In the genomic region with DNA sequence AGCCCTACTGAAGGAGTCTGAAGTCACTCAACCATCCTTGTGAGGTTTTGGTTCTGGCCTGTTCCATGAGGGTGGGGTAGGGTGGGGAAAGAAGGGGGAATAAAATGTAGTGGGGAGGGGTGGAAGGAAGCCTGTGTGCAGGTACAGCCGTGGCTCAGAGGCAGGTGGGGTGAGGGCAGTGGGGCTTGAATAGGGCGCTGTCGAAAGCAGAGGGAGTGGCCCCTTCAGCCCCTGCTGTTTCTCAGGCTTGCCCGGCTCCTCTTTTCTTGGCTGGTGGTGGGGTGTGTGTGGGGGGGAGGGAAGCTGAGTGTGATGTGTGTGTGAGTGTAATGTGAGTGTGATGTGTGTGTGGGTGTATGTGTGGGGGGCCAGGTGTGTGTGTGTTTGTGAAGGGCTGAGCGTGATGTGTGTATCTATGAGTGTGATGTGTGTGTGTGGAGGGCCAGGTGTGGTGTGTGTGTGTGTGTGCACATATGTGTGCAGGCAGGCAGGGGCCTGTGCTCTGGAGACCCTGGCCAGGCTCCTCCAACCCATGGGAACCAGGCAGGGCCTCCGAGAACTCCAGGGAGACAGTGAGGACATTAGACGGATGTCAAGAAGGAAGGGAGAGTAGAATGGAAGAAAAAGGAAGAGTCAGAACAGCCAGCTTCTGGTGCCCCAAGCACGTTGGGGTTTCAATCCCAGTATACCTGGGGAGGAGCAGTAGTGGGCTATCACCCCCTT, we compare ENCODE assay signal across 14 cellular contexts. TPM values are rescaled to one million over a fixed set of nuclear protein-coding genes. Genes with fewer than 3 reads are reported as not detected.
A peak's percentile ranks its signal among the peaks of the same experiment; 100 is the strongest.
DNase-seq lines count a peak whose midpoint lies in the region; ATAC-seq and TF ChIP-seq lines count a peak whose summit lies in the region.
"Had no signal": no experiment of that assay in that cellular context is flagged by ENCODE, and none has a peak within 500 bp of the region (broad histone marks: within the 10 kb centered on the region; RNA-seq: fewer than 3 reads in every experiment).

No MANE protein-coding gene starts in this region.

- no peaks in the 10 kb centered on the region for H3K36me3 Mint-ChIP-seq in CD8-positive, alpha-beta memory T cell
- H3K36me3 Mint-ChIP-seq in endodermal cell (ENCODE audit: low read depth) (peaks cover 5% of the 10 kb centered on the region), progenitor cell of endocrine pancreas (ENCODE audit: insufficient read depth) (no peaks in the 10 kb centered on the region)

- peak overlapping the region; percentile 29 for H3K9ac ChIP-seq in NT2/D1 (ENCODE audit: insufficient read length, low read depth)
- H3K9ac ChIP-seq in endodermal cell (ENCODE audit: extremely low read depth, low read length, poor library complexity, severe bottlenecking), result no peak overlapping the region

- no peak for TF ChIP-seq CTCF in endodermal cell (conservative IDR thresholded peaks at IDR 0.05)
- no peak for TF ChIP-seq CTCF in progenitor cell of endocrine pancreas (IDR thresholded peaks at IDR 0.05; ENCODE audit: unreplicated experiment)

- no peaks in the 10 kb centered on the region for H3K4me1 ChIP-seq in CD8-positive, alpha-beta memory T cell (ENCODE audit: insufficient read depth, low read length)
- peaks cover 39% of the 10 kb centered on the region for H3K4me1 ChIP-seq in NT2/D1 (ENCODE audit: insufficient read depth, insufficient read length)
- H3K4me1 ChIP-seq in endodermal cell (ENCODE audit: control insufficient read depth, insufficient read depth, low read length), result peaks cover 40% of the 10 kb centered on the region

- peaks cover 22 to 26% (median 22%) of the 10 kb centered on the region in 3 donors for H3K4me1 Mint-ChIP-seq in CD8-positive, alpha-beta memory T cell
- H3K4me1 Mint-ChIP-seq in endodermal cell (peaks cover 61% of the 10 kb centered on the region), progenitor cell of endocrine pancreas (ENCODE audit: low read depth) (peaks cover 70% of the 10 kb centered on the region)
- H3K4me1 Mint-ChIP-seq: activated CD4-positive, alpha-beta T cell treated with anti-CD3 and anti-CD28 coated beads, Interleukin-2, amount 10 ng/mL, durations not matched to agents 24 days and 14 days had no signal

- DNase-seq in CD8-positive, alpha-beta memory T cell, result no peak
- DNase-seq in NT2/D1 (ENCODE audit: low read depth, low spot score), result no peak
- no peak for DNase-seq in endodermal cell
- DNase-seq in progenitor cell of endocrine pancreas (ENCODE audit: low spot score, unreplicated experiment), result no peak
- DNase-seq in putamen (ENCODE audit: low spot score), result no peak
- no peak for DNase-seq in Right ventricle myocardium superior
- DNase-seq: activated CD4-positive, alpha-beta T cell treated with anti-CD3 and anti-CD28 coated beads, Interleukin-2, amount 10 ng/mL, durations not matched to agents 24 days and 14 days; KG1; NCI-H1436 treated with DMSO at 0.1 percent for 48 hours; NCI-H524 treated with DMSO at 0.1 percent for 48 hours; nucleus accumbens; stimulated activated CD4-positive, alpha-beta T cell treated with anti-CD3 and anti-CD28 coated beads, Interleukin-12 subunit alpha, Interleukin-12 subunit beta, amount 100 ng/mL, for 4 hours had no signal

- intact Hi-C loops in Right ventricle myocardium superior (cut with DNase I), result no loop called here

- no peaks in the 10 kb centered on the region for H3K36me3 ChIP-seq in CD8-positive, alpha-beta memory T cell (ENCODE audit: insufficient read depth, low read length)
- H3K36me3 ChIP-seq in NT2/D1 (ENCODE audit: insufficient read depth, insufficient read length, low read length) (peaks cover 4% of the 10 kb centered on the region), endodermal cell (ENCODE audit: control insufficient read depth, insufficient read depth, low read length) (no peaks in the 10 kb centered on the region)

- POLR2A ChIA-PET in CD8-positive, alpha-beta memory T cell (lab: Charles Lee), result no interaction called here

- H3K27me3 Mint-ChIP-seq in CD8-positive, alpha-beta memory T cell, result peaks cover 8 to 19% of the 10 kb centered on the region in 2 donors
- H3K27me3 Mint-ChIP-seq in endodermal cell (ENCODE audit: insufficient read depth), result no peaks in the 10 kb centered on the region
- H3K27me3 Mint-ChIP-seq in progenitor cell of endocrine pancreas, result no peaks in the 10 kb centered on the region

- no peak overlapping the region for H3K4me3 Mint-ChIP-seq in CD8-positive, alpha-beta memory T cell
- peak overlapping the region; percentile 43 for H3K4me3 Mint-ChIP-seq in endodermal cell
- peak overlapping the region; percentile 47 for H3K4me3 Mint-ChIP-seq in progenitor cell of endocrine pancreas (ENCODE audit: low read depth)
- H3K4me3 Mint-ChIP-seq: activated CD4-positive, alpha-beta T cell treated with anti-CD3 and anti-CD28 coated beads, Interleukin-2, amount 10 ng/mL, durations not matched to agents 24 days and 14 days had no signal

- no peak overlapping the region for H3K27ac ChIP-seq in CD8-positive, alpha-beta memory T cell (ENCODE audit: low read depth, low read length)
- no peak overlapping the region for H3K27ac ChIP-seq in endodermal cell (ENCODE audit: low read depth, low read length)

- 85 to 93% methylated on average over 4 to 8 of the region's 8 CpGs for WGBS in endodermal cell (ENCODE audit: insufficient coverage in 1 of 2, insufficient read length in 1 of 2), 2 experiments

- peak overlapping the region in 5 of 8 donors; percentile 26 to 86 (median 57) for H3K27ac Mint-ChIP-seq in CD8-positive, alpha-beta memory T cell
- H3K27ac Mint-ChIP-seq in endodermal cell, result peak overlapping the region; percentile 95
- H3K27ac Mint-ChIP-seq in progenitor cell of endocrine pancreas, result peak overlapping the region; percentile 99
- H3K27ac Mint-ChIP-seq: activated CD4-positive, alpha-beta T cell treated with anti-CD3 and anti-CD28 coated beads, Interleukin-2, amount 10 ng/mL, durations not matched to agents 24 days and 14 days had no signal

- CTCF ChIA-PET in CD8-positive, alpha-beta memory T cell (lab: Charles Lee), result no interaction called here

- no peak for ATAC-seq in HG02938 (IDR thresholded peaks at IDR 0.05; ENCODE audit: unreplicated experiment)
- ATAC-seq in GM19035 (IDR thresholded peaks at IDR 0.05; ENCODE audit: unreplicated experiment), result no peak
- no peak for ATAC-seq in Right ventricle myocardium superior (ENCODE audit: poor library complexity)

- H3K4me3 ChIP-seq in CD8-positive, alpha-beta memory T cell (ENCODE audit: low read length), result no peak overlapping the region
- H3K4me3 ChIP-seq in NT2/D1 (ENCODE audit: insufficient read length, low read depth) (no peak overlapping the region), endodermal cell (ENCODE audit: low read length) (no peak overlapping the region)

- no peaks in the 10 kb centered on the region for H3K27me3 ChIP-seq in CD8-positive, alpha-beta memory T cell (ENCODE audit: insufficient read depth, low read length, poor library complexity, severe bottlenecking)
- H3K27me3 ChIP-seq in NT2/D1 (ENCODE audit: insufficient read depth, insufficient read length) (no peaks in the 10 kb centered on the region), endodermal cell (ENCODE audit: control insufficient read depth, insufficient read depth, low read length, poor library complexity, severe bottlenecking) (no peaks in the 10 kb centered on the region)

- no peaks in the 10 kb centered on the region for H3K9me3 ChIP-seq in CD8-positive, alpha-beta memory T cell (ENCODE audit: low read length)
- no peaks in the 10 kb centered on the region for H3K9me3 ChIP-seq in NT2/D1 (ENCODE audit: insufficient read depth, low read length)
- H3K9me3 ChIP-seq in endodermal cell (ENCODE audit: control insufficient read depth, low read length), result no peaks in the 10 kb centered on the region

- H3K9me3 Mint-ChIP-seq in CD8-positive, alpha-beta memory T cell, result no peaks in the 10 kb centered on the region
- H3K9me3 Mint-ChIP-seq in endodermal cell (no peaks in the 10 kb centered on the region), progenitor cell of endocrine pancreas (ENCODE audit: low read depth) (no peaks in the 10 kb centered on the region)
- H3K9me3 Mint-ChIP-seq: activated CD4-positive, alpha-beta T cell treated with anti-CD3 and anti-CD28 coated beads, Interleukin-2, amount 10 ng/mL, durations not matched to agents 24 days and 14 days had no signal

RNA-seq across cellular contexts. Expression of gene SOX13, which starts 9.0 kb away (rescaled TPM):
- 1 to 10 TPM; 3.1 TPM for total RNA-seq in CD8-positive, alpha-beta memory T cell
- polyA plus RNA-seq in CD8-positive, alpha-beta memory T cell, result 5.5 TPM
- total RNA-seq in endodermal cell (10 to 100 TPM; 75.3 to 85.3 TPM), progenitor cell of endocrine pancreas (58.2 and 61.6 TPM in 2 replicates), Right ventricle myocardium superior (12.4 TPM)
- 70.6 TPM for polyA plus RNA-seq in endodermal cell (2013, experiment 1 of 2)
- 61.4 TPM for polyA plus RNA-seq in endodermal cell (2013, experiment 2 of 2)
- total RNA-seq: activated CD4-positive, alpha-beta T cell treated with anti-CD3 and anti-CD28 coated beads, Interleukin-2, amount 10 ng/mL, durations not matched to agents 24 days and 14 days had no signal

Comparison
In these comparisons a context has a peak if more than half of its experiments do, and no peak if none do; other contexts are left out.
1. H3K4me3 Mint-ChIP-seq: peak in endodermal cell (single experiment) and progenitor cell of endocrine pancreas (single experiment); none in CD8-positive, alpha-beta memory T cell (0 of 7).
2. Peak in every context shown above with its lines, with median percentiles within 50 percentile points of each other: H3K27ac Mint-ChIP-seq.